Comparison of ENCODE assay signal across 10 cellular contexts in the genomic region with DNA sequence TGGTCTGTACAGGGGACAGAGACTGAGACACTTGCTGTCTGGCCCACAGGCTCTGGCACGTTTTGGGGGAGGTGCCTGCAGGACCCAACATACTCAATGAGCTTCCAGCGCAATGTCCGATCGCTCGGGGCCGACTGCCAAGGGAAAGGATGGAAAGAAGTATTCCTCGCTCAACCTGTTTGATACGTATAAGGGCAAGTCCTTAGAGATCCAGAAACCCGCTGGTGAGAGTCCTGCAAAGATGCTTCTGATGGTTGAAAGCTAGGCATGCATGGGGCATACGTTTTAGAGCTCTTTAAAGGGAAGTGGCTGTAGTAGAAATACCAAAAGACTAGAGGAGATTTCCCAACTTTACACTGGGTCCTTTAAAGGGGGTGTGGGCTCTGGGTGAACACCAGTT. TPM values are rescaled to one million over a fixed set of nuclear protein-coding genes. Genes with fewer than 3 reads are reported as not detected.
DNase-seq lines count a peak whose midpoint lies in the region; ATAC-seq, FAIRE-seq and TF ChIP-seq lines count a peak whose summit lies in the region.
"Had no signal": no experiment of that assay in that cellular context is flagged by ENCODE, and none has a peak within 500 bp of the region (broad histone marks: within the 10 kb centered on the region; RNA-seq: fewer than 3 reads in every experiment).

No MANE protein-coding gene starts in this region.

- TF ChIP-seq CTCF in RWPE2 (IDR thresholded peaks at IDR 0.05; ENCODE audit: poor library complexity, severe bottlenecking) (no peak), endothelial cell of umbilical vein (IDR thresholded peaks at IDR 0.05; ENCODE audit: extremely low read depth in 1 of 2, insufficient read depth in 1 of 2, low read depth in 1 of 2, low read length in 2 of 2) (no peak), retinal pigment epithelial cell (conservative IDR thresholded peaks at IDR 0.05; ENCODE audit: low read depth, low read length) (no peak)

- dilution Hi-C loops in endothelial cell of umbilical vein (cut with MboI; ENCODE audit: extremely low pct_ligation_motif_present, low sequenced_read_pairs): no loop called here

- TF ChIP-seq POLR2A in endothelial cell of umbilical vein (IDR thresholded peaks at IDR 0.05; ENCODE audit: low read depth, low read length): no peak

- H3K27me3 ChIP-seq in H7 (ENCODE audit: control insufficient read depth, insufficient read depth, low read length): no peaks in the 10 kb centered on the region
- H3K27me3 ChIP-seq in RWPE2 (ENCODE audit: insufficient read depth, poor library complexity, severe bottlenecking): no peaks in the 10 kb centered on the region
- H3K27me3 ChIP-seq in endothelial cell of umbilical vein (ENCODE audit: control insufficient read depth in 2 of 2, insufficient read depth in 2 of 2, low read length in 2 of 2): no peaks in the 10 kb centered on the region

- POLR2A ChIA-PET in endothelial cell of umbilical vein (lab: Charles Lee): interaction anchor here (0.8 to 2.2 kb wide), 3 partner anchors 11 to 49 kb away, joined by 3 to 4 read pairs (median 3); no protein-coding TSS in a partner anchor

- ATAC-seq in RWPE2 (ENCODE audit: low read depth) (no peak), HG03521 (IDR thresholded peaks at IDR 0.05; ENCODE audit: unreplicated experiment) (no peak), GM19455 (IDR thresholded peaks at IDR 0.05; ENCODE audit: unreplicated experiment) (no peak)

- H3K27ac ChIP-seq in RWPE2 (ENCODE audit: poor library complexity, severe bottlenecking) (peak overlapping the region; percentile 89), endothelial cell of umbilical vein (ENCODE audit: insufficient read depth, low read depth, low read length) (no peak overlapping the region)

- DNase-seq in H7 (peak; percentile 32), RWPE2 (ENCODE audit: low spot score) (no peak), endothelial cell of umbilical vein (ENCODE audit: low read depth, low spot score) (no peak), retinal pigment epithelial cell (ENCODE audit: low read depth) (no peak), G401 (ENCODE audit: low spot score) (no peak), T1000 (lab: John Stamatoyannopoulos, UW) (no peak)
- DNase-seq: effector memory CD4-positive, alpha-beta T cell; NCI-H2081 treated with DMSO at 0.1 percent for 48 hours had no signal

- peaks cover 12% of the 10 kb centered on the region for H3K4me1 ChIP-seq in RWPE2 (ENCODE audit: insufficient read depth, poor library complexity, severe bottlenecking)
- H3K4me1 ChIP-seq in endothelial cell of umbilical vein (ENCODE audit: control insufficient read depth, extremely low read depth, insufficient read depth, low read length): peaks cover 13% of the 10 kb centered on the region

- peaks cover 62% of the 10 kb centered on the region for H3K79me2 ChIP-seq in endothelial cell of umbilical vein (ENCODE audit: control insufficient read depth, insufficient read depth, low read length)

- H3K9me3 ChIP-seq in RWPE2 (ENCODE audit: severe bottlenecking): no peaks in the 10 kb centered on the region
- H3K9me3 ChIP-seq in endothelial cell of umbilical vein (replicated peaks; ENCODE audit: control insufficient read depth, insufficient read depth, low read length): no peaks in the 10 kb centered on the region

- peak overlapping the region; percentile 92 for H3K4me2 ChIP-seq in endothelial cell of umbilical vein (ENCODE audit: insufficient read depth, low read length)

- in situ Hi-C loops in G401 (cut with HindIII; ENCODE audit: low sequenced_read_pairs): no loop called here

- CTCF ChIA-PET in endothelial cell of umbilical vein (lab: Charles Lee): interaction anchor here (0.7 to 3.9 kb wide), 7 partner anchors 17 to 81 kb away, joined by 3 to 18 read pairs (median 4); a partner anchor contains a TSS

- intact Hi-C loops in endothelial cell of umbilical vein (cut with micrococcal nuclease): loop anchor here (5.0 kb wide), 1 partner anchor 130 kb away; no protein-coding TSS in a partner anchor

- no peak overlapping the region for H3K4me3 ChIP-seq in H7 (ENCODE audit: insufficient read depth, low read depth, low read length)
- peak overlapping the region; percentile 84 for H3K4me3 ChIP-seq in RWPE2 (ENCODE audit: severe bottlenecking)
- peak overlapping the region in 1 of 3 experiments; percentile 95 for H3K4me3 ChIP-seq in endothelial cell of umbilical vein (replicated peaks in 1 of 3; ENCODE audit: insufficient read depth in 1 of 3, low read depth in 1 of 3, low read length in 3 of 3)
- H3K4me3 ChIP-seq in retinal pigment epithelial cell (ENCODE audit: low read length): peak overlapping the region; percentile 80

- FAIRE-seq in endothelial cell of umbilical vein (lab: Jason Lieb, UNC): no peak

- no peaks in the 10 kb centered on the region for H4K20me1 ChIP-seq in endothelial cell of umbilical vein (replicated peaks; ENCODE audit: control insufficient read depth, extremely low read depth, insufficient read depth, low read length)

- no peak overlapping the region for H3K9ac ChIP-seq in endothelial cell of umbilical vein (replicated peaks; ENCODE audit: extremely low read depth, insufficient read depth, low read length)

- BruUV-seq in endothelial cell of umbilical vein (replicated peaks; lab: Mats Ljungman, UMichigan): no TSS peak

- no peaks in the 10 kb centered on the region for H3K9me1 ChIP-seq in endothelial cell of umbilical vein (replicated peaks; ENCODE audit: control insufficient read depth, extremely low read depth, insufficient read depth, low read length)

- H2AFZ ChIP-seq in endothelial cell of umbilical vein (ENCODE audit: low read depth, low read length): no peak overlapping the region

- H3K36me3 ChIP-seq in H7 (replicated peaks; ENCODE audit: control insufficient read depth, insufficient read depth, low read length) (peaks cover 42% of the 10 kb centered on the region), RWPE2 (ENCODE audit: low read depth) (peaks cover 64% of the 10 kb centered on the region), endothelial cell of umbilical vein (ENCODE audit: control insufficient read depth in 2 of 2, extremely low read depth in 1 of 2, insufficient read depth in 2 of 2, low read length in 2 of 2) (peaks cover 25 to 38% of the 10 kb centered on the region in 2 experiments)

RNA-seq across cellular contexts. Expression of a gene that starts 2.2 kb away (rescaled TPM):
- 163 and 176 TPM in 2 replicates for total RNA-seq in H7 (2014; rRNA removed; shearing (Covaris generic))
- 218 and 229 TPM in 2 replicates for total RNA-seq in endothelial cell of umbilical vein
- 88.4 and 114 TPM in 2 replicates for polyA plus RNA-seq in endothelial cell of umbilical vein
- 57.9 and 74.0 TPM in 2 replicates for polyA plus RNA-seq in endothelial cell of umbilical vein (2011; cell fraction: cytosol; rRNA removed)
- 222 and 256 TPM in 2 replicates for polyA plus RNA-seq in endothelial cell of umbilical vein (2011; cell fraction: nucleus; rRNA removed)
- polyA plus RNA-seq in endothelial cell of umbilical vein (2012): 99.1 and 101 TPM in 2 replicates
- 67.4 and 76.1 TPM in 2 replicates for polyA minus RNA-seq in endothelial cell of umbilical vein
- polyA minus RNA-seq in endothelial cell of umbilical vein (2011; cell fraction: cytosol; rRNA and poly(A)+ RNA removed): 53.4 TPM
- 112 and 122 TPM in 2 replicates for polyA minus RNA-seq in endothelial cell of umbilical vein (2011; cell fraction: nucleus; rRNA and poly(A)+ RNA removed)
- total RNA-seq in G401 (2014; rRNA removed; shearing (Covaris generic)): 62.1 and 62.4 TPM in 2 replicates

RNA-seq across cellular contexts. Expression of a gene that starts 7.6 kb away (rescaled TPM):
- 0.48 and 1.4 TPM in 2 replicates for total RNA-seq in H7 (2014; rRNA removed; shearing (Covaris generic))
- not detected in 2 replicates for total RNA-seq in endothelial cell of umbilical vein
- polyA plus RNA-seq in endothelial cell of umbilical vein: not detected in 2 replicates
- polyA plus RNA-seq in endothelial cell of umbilical vein (2011; cell fraction: cytosol; rRNA removed): not detected in 2 replicates
- not detected in 2 replicates for polyA plus RNA-seq in endothelial cell of umbilical vein (2011; cell fraction: nucleus; rRNA removed)
- polyA plus RNA-seq in endothelial cell of umbilical vein (2012): not detected in 2 replicates
- not detected in 2 replicates for polyA minus RNA-seq in endothelial cell of umbilical vein
- polyA minus RNA-seq in endothelial cell of umbilical vein (2011; cell fraction: cytosol; rRNA and poly(A)+ RNA removed): not detected
- polyA minus RNA-seq in endothelial cell of umbilical vein (2011; cell fraction: nucleus; rRNA and poly(A)+ RNA removed): not detected in 2 replicates
- total RNA-seq in G401 (2014; rRNA removed; shearing (Covaris generic)): 36.6 and 57.5 TPM in 2 replicates

RNA-seq across cellular contexts. Expression of a gene that starts 29.8 kb away (rescaled TPM):
- total RNA-seq in H7 (2014; rRNA removed; shearing (Covaris generic)): 320 and 331 TPM in 2 replicates
- total RNA-seq in endothelial cell of umbilical vein: 314 and 322 TPM in 2 replicates
- 190 and 234 TPM in 2 replicates for polyA plus RNA-seq in endothelial cell of umbilical vein
- polyA plus RNA-seq in endothelial cell of umbilical vein (2011; cell fraction: cytosol; rRNA removed): 129 and 155 TPM in 2 replicates
- 340 and 410 TPM in 2 replicates for polyA plus RNA-seq in endothelial cell of umbilical vein (2011; cell fraction: nucleus; rRNA removed)
- 208 and 213 TPM in 2 replicates for polyA plus RNA-seq in endothelial cell of umbilical vein (2012)
- polyA minus RNA-seq in endothelial cell of umbilical vein: 222 and 230 TPM in 2 replicates
- polyA minus RNA-seq in endothelial cell of umbilical vein (2011; cell fraction: cytosol; rRNA and poly(A)+ RNA removed): 124 TPM
- 75.0 and 103 TPM in 2 replicates for polyA minus RNA-seq in endothelial cell of umbilical vein (2011; cell fraction: nucleus; rRNA and poly(A)+ RNA removed)
- total RNA-seq in G401 (2014; rRNA removed; shearing (Covaris generic)): 257 and 311 TPM in 2 replicates

RNA-seq across cellular contexts. Expression of a gene that starts 29.9 kb away (rescaled TPM):
- not detected in 2 replicates for total RNA-seq in H7 (2014; rRNA removed; shearing (Covaris generic))
- total RNA-seq in endothelial cell of umbilical vein: not detected in 2 replicates
- not detected in 2 replicates for polyA plus RNA-seq in endothelial cell of umbilical vein
- not detected in 2 replicates for polyA plus RNA-seq in endothelial cell of umbilical vein (2011; cell fraction: cytosol; rRNA removed)
- polyA plus RNA-seq in endothelial cell of umbilical vein (2011; cell fraction: nucleus; rRNA removed): not detected in 2 replicates
- not detected in 2 replicates for polyA plus RNA-seq in endothelial cell of umbilical vein (2012)
- not detected in 2 replicates for polyA minus RNA-seq in endothelial cell of umbilical vein
- polyA minus RNA-seq in endothelial cell of umbilical vein (2011; cell fraction: cytosol; rRNA and poly(A)+ RNA removed): not detected
- polyA minus RNA-seq in endothelial cell of umbilical vein (2011; cell fraction: nucleus; rRNA and poly(A)+ RNA removed): not detected in 2 replicates
- total RNA-seq in G401 (2014; rRNA removed; shearing (Covaris generic)): not detected in 2 replicates

RNA-seq across cellular contexts. Expression of a gene that starts 33.0 kb away (rescaled TPM):
- total RNA-seq in H7 (2014; rRNA removed; shearing (Covaris generic)): 3.3 and 4.2 TPM in 2 replicates
- total RNA-seq in endothelial cell of umbilical vein: 0.97 TPM in 1 of 2 replicates, not detected in the other
- 2.5 and 2.6 TPM in 2 replicates for polyA plus RNA-seq in endothelial cell of umbilical vein
- polyA plus RNA-seq in endothelial cell of umbilical vein (2011; cell fraction: cytosol; rRNA removed): 1.5 and 2.9 TPM in 2 replicates
- 1.1 and 1.9 TPM in 2 replicates for polyA plus RNA-seq in endothelial cell of umbilical vein (2011; cell fraction: nucleus; rRNA removed)
- polyA plus RNA-seq in endothelial cell of umbilical vein (2012): 0.59 and 0.74 TPM in 2 replicates
- polyA minus RNA-seq in endothelial cell of umbilical vein: 0.83 TPM in 1 of 2 replicates, not detected in the other
- 2.2 TPM for polyA minus RNA-seq in endothelial cell of umbilical vein (2011; cell fraction: cytosol; rRNA and poly(A)+ RNA removed)
- not detected in 2 replicates for polyA minus RNA-seq in endothelial cell of umbilical vein (2011; cell fraction: nucleus; rRNA and poly(A)+ RNA removed)
- total RNA-seq in G401 (2014; rRNA removed; shearing (Covaris generic)): 2.3 and 3.6 TPM in 2 replicates

Comparison
In these comparisons a context has a peak if more than half of its experiments do, and no peak if none do; other contexts are left out.
1. RNA of a gene that starts 7.6 kb away (total RNA-seq): 36.6 to 57.5 TPM in G401; 0.48 to 1.4 TPM in H7 and not detected in endothelial cell of umbilical vein; every median in the first group is over 10 times any median in the second.